33 cellular contexts compared by ENCODE assay signal in the genomic region with DNA sequence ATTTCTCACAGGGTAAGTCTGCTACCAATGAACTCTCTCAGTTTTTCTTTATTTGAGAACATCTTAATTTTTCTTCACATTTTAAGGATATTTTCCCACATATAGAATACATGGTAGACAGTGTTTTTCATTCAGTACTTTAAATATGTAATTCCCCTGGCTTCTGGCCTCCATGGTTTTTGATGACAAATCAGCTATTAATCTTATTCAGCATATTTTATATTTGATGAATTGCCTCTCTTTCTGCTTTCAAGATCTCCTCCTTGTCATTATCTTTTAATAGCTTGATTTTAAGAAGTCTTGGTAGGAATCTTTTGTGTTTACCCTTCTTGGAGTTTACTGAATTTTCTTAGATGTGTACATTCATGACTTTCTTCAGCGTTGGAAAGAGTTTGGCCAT.
"Had no signal": no experiment of that assay in that cellular context is flagged by ENCODE, and none has a peak within 500 bp of the region (broad histone marks: within the 10 kb centered on the region; RNA-seq: fewer than 3 reads in every experiment).

No MANE protein-coding gene starts in this region.

- H3K36me3 ChIP-seq: adrenal gland, ascending aorta, brain microvascular endothelial cell, breast epithelium, cardiac muscle cell had no signal

- H3K27ac ChIP-seq: adrenal gland, ascending aorta, body of pancreas, brain microvascular endothelial cell, breast epithelium, cardiac muscle cell had no signal

- FAIRE-seq: astrocyte, bronchial epithelial cell had no signal

- DNase-seq: activated effector memory CD4-positive, alpha-beta T cell treated with anti-CD3 and anti-CD28 coated beads, Interleukin-2, amount 50 U/mL, for 16 hours; activated effector memory CD4-positive, alpha-beta T cell treated with Interleukin-2 at 50 U/mL for 16 hours; activated gamma-delta T cell; activated gamma-delta T cell treated with Interleukin-2 at 50 U/mL for 16 hours; activated naive CD4-positive, alpha-beta T cell; activated naive CD4-positive, alpha-beta T cell treated with anti-CD3 and anti-CD28 coated beads for 36 hours; activated naive CD4-positive, alpha-beta T cell treated with anti-CD3 and anti-CD28 coated beads, Interleukin-2, amount 10 ng/mL, durations not matched to agents 7 days and 5 days; activated naive CD4-positive, alpha-beta T cell treated with anti-CD3 and anti-CD28 coated beads, Interleukin-2, amount 50 U/mL, for 16 hours; activated naive CD4-positive, alpha-beta T cell treated with Interleukin-2 at 50 U/mL for 16 hours; activated naive CD8-positive, alpha-beta T cell treated with anti-CD3 and anti-CD28 coated beads for 36 hours; activated naive CD8-positive, alpha-beta T cell treated with anti-CD3 and anti-CD28 coated beads, Interleukin-2, amount 10 ng/mL, durations not matched to agents 7 days and 5 days; activated naive CD8-positive, alpha-beta T cell treated with anti-CD3 and anti-CD28 coated beads, Interleukin-2, amount 50 U/mL, for 24 hours; activated T-cell treated with anti-CD3 and anti-CD28 coated beads, Interleukin-2, amount 50 U/mL, for 1 hour; activated T-cell treated with anti-CD3 and anti-CD28 coated beads, Interleukin-2, amount 50 U/mL, for 24 hours; activated T-cell treated with anti-CD3 and anti-CD28 coated beads, Interleukin-2, amount 50 U/mL, for 4 hours; activated T-cell treated with anti-CD3 and anti-CD28 coated beads, Interleukin-2, amount 50 U/mL, for 48 hours; activated T-cell treated with anti-CD3 and anti-CD28 coated beads, Interleukin-2, amount 50 U/mL, for 72 hours; adrenal gland; amniotic stem cell; anterior cingulate cortex; aorta; body of pancreas; brain microvascular endothelial cell; caudate nucleus; central memory CD4-positive, alpha-beta T cell; cerebellar nuclear complex had no signal

- H3K9me3 ChIP-seq: ascending aorta, body of pancreas had no signal

- H3K4me3 ChIP-seq: adrenal gland, ascending aorta, body of pancreas, breast epithelium, cardiac muscle cell had no signal

- H3K27me3 ChIP-seq: adrenal gland, ascending aorta, body of pancreas, brain microvascular endothelial cell, breast epithelium, cardiac muscle cell had no signal

- H3K4me1 ChIP-seq: adrenal gland, ascending aorta, body of pancreas, breast epithelium had no signal

- ATAC-seq: activated naive CD4-positive, alpha-beta T cell treated with anti-CD3 and anti-CD28 coated beads, Interleukin-2, amount 50 U/mL, for 72 hours; activated naive CD8-positive, alpha-beta T cell treated with anti-CD3 and anti-CD28 coated beads, Interleukin-2, amount 50 U/mL, for 24 hours; activated T-cell treated with anti-CD3 and anti-CD28 coated beads, Interleukin-2, amount 50 U/mL, for 4 hours; activated T-cell treated with anti-CD3 and anti-CD28 coated beads, Interleukin-2, amount 50 U/mL, for 72 hours; activated T-helper 17 cell treated with anti-CD3 and anti-CD28 coated beads, Interleukin-2, amount 50 U/mL, for 72 hours; body of pancreas had no signal
